Comparison of ENCODE assay signal across 1 cellular context in the genomic region with DNA sequence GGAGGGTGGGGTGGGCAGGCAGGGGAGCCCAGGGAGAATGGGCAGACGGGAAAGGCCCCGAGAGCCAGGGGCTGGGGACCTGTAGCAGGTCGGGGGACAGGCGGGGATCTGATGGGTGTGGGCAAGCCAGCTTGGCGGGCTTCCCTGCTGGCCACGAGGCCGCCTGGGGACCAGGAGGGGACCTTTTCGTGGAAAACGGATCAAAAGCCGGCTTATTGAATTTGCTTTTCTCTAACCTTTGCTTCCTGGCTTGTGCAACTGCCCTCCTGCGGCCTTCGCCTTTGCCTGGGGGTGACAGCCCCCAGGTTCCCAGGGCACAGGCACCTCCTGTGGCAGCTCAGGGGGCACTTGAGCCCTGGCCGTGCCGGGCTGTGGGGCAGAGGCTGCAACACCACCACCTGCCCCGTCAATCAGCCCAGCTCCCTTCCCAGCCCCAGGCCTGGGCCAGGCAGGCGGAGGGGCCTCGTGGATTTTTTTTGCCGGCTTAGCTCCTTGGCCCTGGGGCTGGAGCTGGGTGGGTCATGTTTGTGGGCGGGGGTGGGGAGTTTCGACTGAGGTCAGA.
TF ChIP-seq lines count a peak whose summit lies in the region.

No MANE protein-coding gene starts in this region.

TF ChIP-seq in HepG2, 621 proteins besides CTCF, POLR2A, EP300 and RAD21:
- TF ChIP-seq MEIS1 (CRISPR knock-in tag; IDR thresholded peaks at IDR 0.05; ENCODE audit: borderline replicate concordance) (no peak), YEATS2 (CRISPR knock-in tag; IDR thresholded peaks at IDR 0.05; ENCODE audit: borderline replicate concordance) (no peak), EHMT2 (IDR thresholded peaks at IDR 0.05; ENCODE audit: borderline replicate concordance, low read depth, low read length) (no peak), LCORL (IDR thresholded peaks at IDR 0.05) (no peak), LCORL (CRISPR knock-in tag; IDR thresholded peaks at IDR 0.05) (no peak), ZNF792 (CRISPR knock-in tag; IDR thresholded peaks at IDR 0.05) (no peak), ATF1 (CRISPR knock-in tag; IDR thresholded peaks at IDR 0.05) (no peak), AGO2 (optimal IDR thresholded peaks at IDR 0.05; ENCODE audit: low read depth, low read length) (no peak)
- TF ChIP-seq, protein P1, sequence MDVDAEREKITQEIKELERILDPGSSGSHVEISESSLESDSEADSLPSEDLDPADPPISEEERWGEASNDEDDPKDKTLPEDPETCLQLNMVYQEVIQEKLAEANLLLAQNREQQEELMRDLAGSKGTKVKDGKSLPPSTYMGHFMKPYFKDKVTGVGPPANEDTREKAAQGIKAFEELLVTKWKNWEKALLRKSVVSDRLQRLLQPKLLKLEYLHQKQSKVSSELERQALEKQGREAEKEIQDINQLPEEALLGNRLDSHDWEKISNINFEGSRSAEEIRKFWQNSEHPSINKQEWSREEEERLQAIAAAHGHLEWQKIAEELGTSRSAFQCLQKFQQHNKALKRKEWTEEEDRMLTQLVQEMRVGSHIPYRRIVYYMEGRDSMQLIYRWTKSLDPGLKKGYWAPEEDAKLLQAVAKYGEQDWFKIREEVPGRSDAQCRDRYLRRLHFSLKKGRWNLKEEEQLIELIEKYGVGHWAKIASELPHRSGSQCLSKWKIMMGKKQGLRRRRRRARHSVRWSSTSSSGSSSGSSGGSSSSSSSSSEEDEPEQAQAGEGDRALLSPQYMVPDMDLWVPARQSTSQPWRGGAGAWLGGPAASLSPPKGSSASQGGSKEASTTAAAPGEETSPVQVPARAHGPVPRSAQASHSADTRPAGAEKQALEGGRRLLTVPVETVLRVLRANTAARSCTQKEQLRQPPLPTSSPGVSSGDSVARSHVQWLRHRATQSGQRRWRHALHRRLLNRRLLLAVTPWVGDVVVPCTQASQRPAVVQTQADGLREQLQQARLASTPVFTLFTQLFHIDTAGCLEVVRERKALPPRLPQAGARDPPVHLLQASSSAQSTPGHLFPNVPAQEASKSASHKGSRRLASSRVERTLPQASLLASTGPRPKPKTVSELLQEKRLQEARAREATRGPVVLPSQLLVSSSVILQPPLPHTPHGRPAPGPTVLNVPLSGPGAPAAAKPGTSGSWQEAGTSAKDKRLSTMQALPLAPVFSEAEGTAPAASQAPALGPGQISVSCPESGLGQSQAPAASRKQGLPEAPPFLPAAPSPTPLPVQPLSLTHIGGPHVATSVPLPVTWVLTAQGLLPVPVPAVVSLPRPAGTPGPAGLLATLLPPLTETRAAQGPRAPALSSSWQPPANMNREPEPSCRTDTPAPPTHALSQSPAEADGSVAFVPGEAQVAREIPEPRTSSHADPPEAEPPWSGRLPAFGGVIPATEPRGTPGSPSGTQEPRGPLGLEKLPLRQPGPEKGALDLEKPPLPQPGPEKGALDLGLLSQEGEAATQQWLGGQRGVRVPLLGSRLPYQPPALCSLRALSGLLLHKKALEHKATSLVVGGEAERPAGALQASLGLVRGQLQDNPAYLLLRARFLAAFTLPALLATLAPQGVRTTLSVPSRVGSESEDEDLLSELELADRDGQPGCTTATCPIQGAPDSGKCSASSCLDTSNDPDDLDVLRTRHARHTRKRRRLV (CRISPR knock-in tag; IDR thresholded peaks at IDR 0.05), result no peak
- TF ChIP-seq, protein P2, sequence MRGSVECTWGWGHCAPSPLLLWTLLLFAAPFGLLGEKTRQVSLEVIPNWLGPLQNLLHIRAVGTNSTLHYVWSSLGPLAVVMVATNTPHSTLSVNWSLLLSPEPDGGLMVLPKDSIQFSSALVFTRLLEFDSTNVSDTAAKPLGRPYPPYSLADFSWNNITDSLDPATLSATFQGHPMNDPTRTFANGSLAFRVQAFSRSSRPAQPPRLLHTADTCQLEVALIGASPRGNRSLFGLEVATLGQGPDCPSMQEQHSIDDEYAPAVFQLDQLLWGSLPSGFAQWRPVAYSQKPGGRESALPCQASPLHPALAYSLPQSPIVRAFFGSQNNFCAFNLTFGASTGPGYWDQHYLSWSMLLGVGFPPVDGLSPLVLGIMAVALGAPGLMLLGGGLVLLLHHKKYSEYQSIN (CRISPR knock-in tag; IDR thresholded peaks at IDR 0.05; ENCODE audit: borderline replicate concordance), result no peak
